ENCODE assay signal across 20 cellular contexts in the genomic region with DNA sequence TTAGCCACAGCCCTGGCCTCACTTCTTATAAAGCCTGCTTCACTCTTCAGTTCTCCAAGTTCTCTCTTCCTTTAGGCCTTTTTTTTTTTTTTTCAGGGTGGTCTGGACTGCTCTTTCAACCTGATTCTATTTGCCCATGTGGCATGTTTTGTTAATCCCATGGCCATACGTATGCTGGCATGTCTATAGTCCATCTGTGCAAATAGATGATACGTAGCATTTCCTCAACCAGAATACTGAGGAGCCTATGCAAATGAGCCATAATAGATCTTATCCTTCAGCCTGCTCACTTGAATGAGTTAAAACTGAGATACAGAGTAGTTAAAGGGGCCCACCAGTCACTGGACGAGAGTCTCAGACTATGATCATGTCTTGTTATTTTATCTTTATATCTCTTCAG.
A peak's percentile ranks its signal among the peaks of the same experiment; 100 is the strongest.
DNase-seq lines count a peak whose midpoint lies in the region; ATAC-seq and TF ChIP-seq lines count a peak whose summit lies in the region.
"Had no signal": no experiment of that assay in that cellular context is flagged by ENCODE, and none has a peak within 500 bp of the region (broad histone marks: within the 10 kb centered on the region; RNA-seq: fewer than 3 reads in every experiment).

No MANE protein-coding gene starts in this region.

- no peak for TF ChIP-seq CTCF in Caco-2 (IDR thresholded peaks at IDR 0.05; ENCODE audit: insufficient read depth in 1 of 2, low read depth in 1 of 2, low read length in 1 of 2, severe bottlenecking in 1 of 2, unreplicated experiment in 1 of 2)

- H3K27ac ChIP-seq in KOPT-K1 (ENCODE audit: low read depth, low read length, poor library complexity, severe bottlenecking), result peak overlapping the region; percentile 78
- H3K27ac ChIP-seq: brain microvascular endothelial cell, dorsolateral prefrontal cortex had no signal

- H3K4me3 ChIP-seq in Caco-2 (ENCODE audit: low read depth, low read length), result no peak overlapping the region
- H3K4me3 ChIP-seq: dorsolateral prefrontal cortex, upper lobe of left lung had no signal

- H3K4me1 Mint-ChIP-seq in activated CD4-positive, alpha-beta T cell treated with anti-CD3 and anti-CD28 coated beads, Interleukin-2, amount 10 ng/mL, durations not matched to agents 24 days and 14 days, result peaks cover 57% of the 10 kb centered on the region
- H3K4me1 Mint-ChIP-seq in activated CD4-positive, alpha-beta memory T cell treated with anti-CD3 and anti-CD28 coated beads for 36 hours (ENCODE audit: low read depth), result peaks cover 59% of the 10 kb centered on the region
- H3K4me1 Mint-ChIP-seq in naive thymus-derived CD8-positive, alpha-beta T cell, result peaks cover 21 to 52% (median 44%) of the 10 kb centered on the region in 4 donors
- H3K4me1 Mint-ChIP-seq in Caco-2 (ENCODE audit: low read depth, unreplicated experiment), result no peaks in the 10 kb centered on the region

- H3K36me3 Mint-ChIP-seq in activated CD4-positive, alpha-beta T cell treated with anti-CD3 and anti-CD28 coated beads, Interleukin-2, amount 10 ng/mL, durations not matched to agents 24 days and 14 days (ENCODE audit: low read depth), result no peaks in the 10 kb centered on the region
- no peaks in the 10 kb centered on the region for H3K36me3 Mint-ChIP-seq in activated CD4-positive, alpha-beta memory T cell treated with anti-CD3 and anti-CD28 coated beads for 36 hours
- no peaks in the 10 kb centered on the region for H3K36me3 Mint-ChIP-seq in naive thymus-derived CD8-positive, alpha-beta T cell
- H3K36me3 Mint-ChIP-seq in Caco-2 (ENCODE audit: insufficient read depth, unreplicated experiment), result no peaks in the 10 kb centered on the region

- CTCF ChIA-PET in activated CD4-positive, alpha-beta memory T cell treated with anti-CD3 and anti-CD28 coated beads for 36 hours (lab: Charles Lee), result interaction anchor here (0.6 to 5.9 kb wide), 17 partner anchors 7 to 585 kb away, joined by 3 to 69 read pairs (median 7); a partner anchor contains a TSS
- CTCF ChIA-PET in Caco-2 (lab: Charles Lee), result no interaction called here

- no peak for ATAC-seq in naive thymus-derived CD8-positive, alpha-beta T cell
- ATAC-seq in GM18502 (IDR thresholded peaks at IDR 0.05; ENCODE audit: poor library complexity, unreplicated experiment), result no peak

- H3K27me3 ChIP-seq in Caco-2 (replicated peaks; ENCODE audit: control insufficient read depth, insufficient read depth, low read length), result no peaks in the 10 kb centered on the region
- H3K27me3 ChIP-seq: brain microvascular endothelial cell, dorsolateral prefrontal cortex, upper lobe of left lung had no signal

- intact Hi-C loops in activated CD4-positive, alpha-beta T cell treated with anti-CD3 and anti-CD28 coated beads, Interleukin-2, amount 10 ng/mL, durations not matched to agents 24 days and 14 days (cut with micrococcal nuclease), result loop anchor here (2.0 to 5.0 kb wide), 5 partner anchors 176 to 1330 kb away; a partner anchor contains a TSS
- intact Hi-C loops in activated CD4-positive, alpha-beta memory T cell treated with anti-CD3 and anti-CD28 coated beads for 36 hours (cut with micrococcal nuclease), result loop anchor here (2.0 kb wide), 2 partner anchors 852 to 1330 kb away; a partner anchor contains a TSS
- intact Hi-C loops in Caco-2 (cut with micrococcal nuclease; ENCODE audit: unreplicated experiment) (loop anchor here (10.0 kb wide), 1 partner anchor 588 kb away; no protein-coding TSS in a partner anchor), head of caudate nucleus (cut with DNase I) (no loop called here)

- no TSS peak for BruUV-seq in Caco-2 (replicated peaks; lab: Mats Ljungman, UMichigan)

- H3K27me3 Mint-ChIP-seq in activated CD4-positive, alpha-beta T cell treated with anti-CD3 and anti-CD28 coated beads, Interleukin-2, amount 10 ng/mL, durations not matched to agents 24 days and 14 days, result no peaks in the 10 kb centered on the region
- no peaks in the 10 kb centered on the region for H3K27me3 Mint-ChIP-seq in activated CD4-positive, alpha-beta memory T cell treated with anti-CD3 and anti-CD28 coated beads for 36 hours
- H3K27me3 Mint-ChIP-seq in naive thymus-derived CD8-positive, alpha-beta T cell, result no peaks in the 10 kb centered on the region
- H3K27me3 Mint-ChIP-seq in Caco-2 (ENCODE audit: insufficient read depth, unreplicated experiment), result no peaks in the 10 kb centered on the region

- no peaks in the 10 kb centered on the region for H3K36me3 ChIP-seq in KOPT-K1 (ENCODE audit: insufficient read depth, low read length)
- no peaks in the 10 kb centered on the region for H3K36me3 ChIP-seq in Caco-2 (ENCODE audit: control insufficient read depth, insufficient read depth, low read length)
- H3K36me3 ChIP-seq: brain microvascular endothelial cell, upper lobe of left lung had no signal

- no peaks in the 10 kb centered on the region for H3K9me3 Mint-ChIP-seq in activated CD4-positive, alpha-beta T cell treated with anti-CD3 and anti-CD28 coated beads, Interleukin-2, amount 10 ng/mL, durations not matched to agents 24 days and 14 days
- H3K9me3 Mint-ChIP-seq in activated CD4-positive, alpha-beta memory T cell treated with anti-CD3 and anti-CD28 coated beads for 36 hours, result no peaks in the 10 kb centered on the region
- no peaks in the 10 kb centered on the region for H3K9me3 Mint-ChIP-seq in naive thymus-derived CD8-positive, alpha-beta T cell
- H3K9me3 Mint-ChIP-seq in Caco-2 (ENCODE audit: unreplicated experiment), result no peaks in the 10 kb centered on the region

- POLR2A ChIA-PET in activated CD4-positive, alpha-beta memory T cell treated with anti-CD3 and anti-CD28 coated beads for 36 hours (lab: Charles Lee), result interaction anchor here (0.6 to 3.2 kb wide), 12 partner anchors 56 to 666 kb away, joined by 3 to 25 read pairs (median 10); a partner anchor contains a TSS
- POLR2A ChIA-PET in naive thymus-derived CD8-positive, alpha-beta T cell (lab: Charles Lee), result interaction anchor here (0.6 to 5.5 kb wide), 4 partner anchors 180 to 507 kb away, joined by 3 to 34 read pairs (median 5); a partner anchor contains a TSS
- POLR2A ChIA-PET in Caco-2 (lab: Charles Lee), result no interaction called here

- no peaks in the 10 kb centered on the region for H3K4me1 ChIP-seq in Caco-2
- H3K4me1 ChIP-seq: upper lobe of left lung had no signal

- DNase-seq in activated CD4-positive, alpha-beta T cell treated with anti-CD3 and anti-CD28 coated beads, Interleukin-2, amount 10 ng/mL, durations not matched to agents 24 days and 14 days, result no peak
- DNase-seq in activated CD4-positive, alpha-beta T cell treated with anti-CD3 and anti-CD28 coated beads, Interleukin-2, amount 50 U/mL, for 48 hours, result no peak
- DNase-seq in activated CD4-positive, alpha-beta memory T cell treated with anti-CD3 and anti-CD28 coated beads for 36 hours, result no peak
- no peak for DNase-seq in naive thymus-derived CD8-positive, alpha-beta T cell
- DNase-seq in Caco-2, result no peak
- DNase-seq in head of caudate nucleus, result no peak
- DNase-seq: activated effector memory CD4-positive, alpha-beta T cell treated with anti-CD3 and anti-CD28 coated beads, Interleukin-2, amount 50 U/mL, for 16 hours; brain microvascular endothelial cell; COR-L47; dorsolateral prefrontal cortex; kidney; midbrain; NCI-H1092; NK-92 treated with Interleukin-12 subunit alpha and Interleukin-12 subunit beta, amount 100 ng/mL, for 24 hours; Right ventricle myocardium superior; stimulated activated CD4-positive, alpha-beta T cell treated with anti-CD3 and anti-CD28 coated beads, Interleukin-4, amount 100 ng/mL, for 4 hours; T1000; upper lobe of left lung had no signal

- H3K27ac Mint-ChIP-seq in activated CD4-positive, alpha-beta T cell treated with anti-CD3 and anti-CD28 coated beads, Interleukin-2, amount 10 ng/mL, durations not matched to agents 24 days and 14 days, result peak overlapping the region; percentile 93
- H3K27ac Mint-ChIP-seq in activated CD4-positive, alpha-beta memory T cell treated with anti-CD3 and anti-CD28 coated beads for 36 hours, result peak overlapping the region; percentile 96
- H3K27ac Mint-ChIP-seq in naive thymus-derived CD8-positive, alpha-beta T cell, result peak overlapping the region; percentile 87 to 98 (median 96)
- H3K27ac Mint-ChIP-seq in Caco-2 (ENCODE audit: unreplicated experiment), result no peak overlapping the region

- peak overlapping the region; percentile 58 for H3K4me3 Mint-ChIP-seq in activated CD4-positive, alpha-beta T cell treated with anti-CD3 and anti-CD28 coated beads, Interleukin-2, amount 10 ng/mL, durations not matched to agents 24 days and 14 days
- H3K4me3 Mint-ChIP-seq in activated CD4-positive, alpha-beta memory T cell treated with anti-CD3 and anti-CD28 coated beads for 36 hours, result no peak overlapping the region
- peak overlapping the region in 8 of 10 donors; percentile 2 to 83 (median 52) for H3K4me3 Mint-ChIP-seq in naive thymus-derived CD8-positive, alpha-beta T cell
- H3K4me3 Mint-ChIP-seq in Caco-2 (ENCODE audit: unreplicated experiment), result no peak overlapping the region

- H3K9me3 ChIP-seq in KOPT-K1 (ENCODE audit: insufficient read depth, low read length, poor library complexity, severe bottlenecking), result no peaks in the 10 kb centered on the region
- no peaks in the 10 kb centered on the region for H3K9me3 ChIP-seq in Caco-2
- H3K9me3 ChIP-seq: upper lobe of left lung had no signal

Comparison
In these comparisons a context has a peak if more than half of its experiments do, and no peak if none do; other contexts are left out.
1. H3K4me3 Mint-ChIP-seq: peak in activated CD4-positive, alpha-beta T cell treated with anti-CD3 and anti-CD28 coated beads, Interleukin-2, amount 10 ng/mL, durations not matched to agents 24 days and 14 days (single experiment) and naive thymus-derived CD8-positive, alpha-beta T cell (8 of 10); none in activated CD4-positive, alpha-beta memory T cell treated with anti-CD3 and anti-CD28 coated beads for 36 hours (single experiment) and Caco-2 (single experiment).